10 cellular contexts compared by ENCODE assay signal in the genomic region with DNA sequence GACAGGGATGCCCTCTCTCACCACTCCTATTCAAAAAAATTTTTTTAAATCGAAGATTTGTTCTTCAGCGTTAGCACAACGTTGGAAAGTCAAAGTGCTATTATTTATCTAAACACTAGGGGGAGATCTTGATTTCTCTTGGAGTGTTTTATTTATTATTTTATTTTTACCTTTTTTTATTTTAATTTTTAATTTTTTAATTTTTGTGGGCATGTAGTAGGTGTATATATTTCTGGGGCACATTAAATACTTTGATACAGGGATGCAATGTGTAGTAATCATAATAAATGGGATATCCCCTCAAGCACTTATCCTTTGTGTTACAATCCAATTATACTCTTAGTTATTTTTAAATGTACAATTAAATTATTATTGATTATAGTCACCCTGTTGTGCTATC. TPM values are rescaled to one million over a fixed set of nuclear protein-coding genes. Genes with fewer than 3 reads are reported as not detected.
DNase-seq lines count a peak whose midpoint lies in the region; ATAC-seq and TF ChIP-seq lines count a peak whose summit lies in the region.
"Had no signal": no experiment of that assay in that cellular context is flagged by ENCODE, and none has a peak within 500 bp of the region (broad histone marks: within the 10 kb centered on the region; RNA-seq: fewer than 3 reads in every experiment).

No MANE protein-coding gene starts in this region.

- H3K4me2 ChIP-seq in OCI-LY3 (ENCODE audit: low read length) (no peak overlapping the region), mesendoderm (ENCODE audit: low read length) (no peak overlapping the region)

- H2AFZ ChIP-seq in OCI-LY3 (ENCODE audit: low read depth, low read length) = no peak overlapping the region

- H3K27me3 ChIP-seq in OCI-LY3 (ENCODE audit: low read depth, low read length) (no peaks in the 10 kb centered on the region), mesendoderm (ENCODE audit: insufficient read depth, low read length, poor library complexity) (no peaks in the 10 kb centered on the region)

- TF ChIP-seq CTCF in OCI-LY3 (IDR thresholded peaks at IDR 0.05; ENCODE audit: low read depth, low read length) (peak; percentile 25; the same call in 1 of the 2 replicates), fibroblast of pulmonary artery (IDR thresholded peaks at IDR 0.05; ENCODE audit: low read length, missing control alignments) (peak; percentile 46)

- no peaks in the 10 kb centered on the region for H4K20me1 ChIP-seq in OCI-LY3 (ENCODE audit: insufficient read depth, low read length)

- H2BK15ac ChIP-seq in mesendoderm (replicated peaks; ENCODE audit: low read depth) = no peak overlapping the region

- H3K9me3 ChIP-seq in OCI-LY3 (ENCODE audit: insufficient read depth, low read length) = no peaks in the 10 kb centered on the region

- no peak overlapping the region for H4K8ac ChIP-seq in mesendoderm (ENCODE audit: low read depth, low read length)

- H3K27ac ChIP-seq in OCI-LY3 (ENCODE audit: low read length) = no peak overlapping the region
- H3K27ac ChIP-seq in mesendoderm (ENCODE audit: low read depth, low read length) = no peak overlapping the region

- no peaks in the 10 kb centered on the region for H3K79me2 ChIP-seq in OCI-LY3 (ENCODE audit: low read length)
- no peaks in the 10 kb centered on the region for H3K79me2 ChIP-seq in mesendoderm (ENCODE audit: control insufficient read depth, insufficient read depth, low read length)

- H3K4me3 ChIP-seq in OCI-LY3 (ENCODE audit: low read length) (no peak overlapping the region), fibroblast of pulmonary artery (replicated peaks; ENCODE audit: low read depth, low read length) (no peak overlapping the region), mesendoderm (ENCODE audit: low read length) (no peak overlapping the region)

- H4K5ac ChIP-seq in mesendoderm (ENCODE audit: low read length) = no peak overlapping the region

- no peaks in the 10 kb centered on the region for H3K36me3 ChIP-seq in OCI-LY3 (replicated peaks; ENCODE audit: low read depth, low read length)
- H3K36me3 ChIP-seq in mesendoderm (ENCODE audit: control insufficient read depth, insufficient read depth, low read length) = no peaks in the 10 kb centered on the region

- no peak overlapping the region for H2BK5ac ChIP-seq in mesendoderm (ENCODE audit: low read length)

- no peak overlapping the region for H2BK120ac ChIP-seq in mesendoderm (ENCODE audit: low read depth, low read length)

- H3K4me1 ChIP-seq in OCI-LY3 (ENCODE audit: low read length) (peaks cover 7% of the 10 kb centered on the region), mesendoderm (ENCODE audit: control insufficient read depth, low read depth, low read length) (no peaks in the 10 kb centered on the region)

- H3K79me1 ChIP-seq in mesendoderm (ENCODE audit: low read length) = no peaks in the 10 kb centered on the region

- no peak for ATAC-seq in HG03045 (IDR thresholded peaks at IDR 0.05; ENCODE audit: unreplicated experiment)

- H3K56ac ChIP-seq in mesendoderm (ENCODE audit: low read length) = no peak overlapping the region

- H2AK5ac ChIP-seq in mesendoderm (ENCODE audit: low read length) = no peak overlapping the region

- H3K9ac ChIP-seq in OCI-LY3 (ENCODE audit: low read length) (no peak overlapping the region), mesendoderm (ENCODE audit: low read length) (no peak overlapping the region)

- no CpG with 5 or more reads among the region's 3 CpGs for WGBS in mesendoderm (ENCODE audit: extremely low coverage, insufficient coverage, low lambda C conversion rate)

- H3K4ac ChIP-seq in mesendoderm (ENCODE audit: low read depth, low read length) = no peak overlapping the region

- H3K23ac ChIP-seq in mesendoderm (ENCODE audit: low read length) = no peak overlapping the region

- no peak overlapping the region for H3K18ac ChIP-seq in mesendoderm (ENCODE audit: low read length)

- DNase-seq in NCI-H510A treated with DMSO at 0.1 percent for 48 hours (lab: John Stamatoyannopoulos, UW) = peak; percentile 9
- no peak for DNase-seq in NCI-H510A (lab: John Stamatoyannopoulos, UW)
- peak; percentile 49 for DNase-seq in fibroblast of pulmonary artery (ENCODE audit: low read depth)
- DNase-seq in superior temporal gyrus (ENCODE audit: extremely low spot score) = peak; percentile 76
- DNase-seq in mesendoderm = no peak
- no peak for DNase-seq in ureter (ENCODE audit: low spot score)
- DNase-seq: DMS79 treated with DMSO at 0.1 percent for 48 hours had no signal

RNA-seq across cellular contexts. Expression of a gene that starts 37.4 kb away (rescaled TPM):
- 1.2 TPM for polyA plus RNA-seq in mesendoderm (2013, experiment 1 of 2)
- polyA plus RNA-seq in mesendoderm (2013, experiment 2 of 2) = 1.2 TPM
- total RNA-seq in ureter = not detected

RNA-seq across cellular contexts. Expression of a gene that starts 44.3 kb away (rescaled TPM):
- 0.10 TPM for polyA plus RNA-seq in mesendoderm (2013, experiment 1 of 2)
- polyA plus RNA-seq in mesendoderm (2013, experiment 2 of 2) = 0.03 TPM
- not detected for total RNA-seq in ureter
- polyA plus RNA-seq: keratinocyte had no signal

Comparison
In these comparisons a context has a peak if more than half of its experiments do, and no peak if none do; other contexts are left out.
1. DNase-seq: peak in NCI-H510A treated with DMSO at 0.1 percent for 48 hours (single experiment), fibroblast of pulmonary artery (single experiment) and superior temporal gyrus (single experiment); none in NCI-H510A (single experiment), mesendoderm (single experiment) and ureter (single experiment).